Comparison of ENCODE assay signal across 10 cellular contexts in genomic region chr22:29489127-29489781, GRCh38. TPM values are rescaled to one million over a fixed set of nuclear protein-coding genes. Genes with fewer than 3 reads are reported as not detected.
"Had no signal": no experiment of that assay in that cellular context is flagged by ENCODE, and none has a peak within 500 bp of the region (broad histone marks: within the 10 kb centered on the region; RNA-seq: fewer than 3 reads in every experiment).

No MANE protein-coding gene starts in this region.

RNA-seq across cellular contexts. Expression of gene NEFH, which starts 9.2 kb away (rescaled TPM):
- total RNA-seq: MCF 10A, OCI-LY7 had no signal

RNA-seq across cellular contexts. Expression of gene RFPL1, which starts 50.9 kb away (rescaled TPM):
- total RNA-seq: activated CD4-positive, alpha-beta memory T cell treated with anti-CD3 and anti-CD28 coated beads, Interleukin-2, amount 10 ng/mL, durations not matched to agents 7 days and 5 days; activated CD4-positive, alpha-beta T cell treated with anti-CD3 and anti-CD28 coated beads for 36 hours; activated CD8-positive, alpha-beta memory T cell treated with anti-CD3 and anti-CD28 coated beads for 36 hours; activated naive CD4-positive, alpha-beta T cell treated with anti-CD3 and anti-CD28 coated beads for 36 hours; activated T-helper 17 cell treated with anti-CD3 and anti-CD28 coated beads, Interleukin-2, amount 50 U/mL, for 72 hours; cardiac muscle cell; MCF 10A; OCI-LY7; RPMI7951; T-helper 1 cell treated with Interleukin-12 subunit alpha and Interleukin-12 subunit beta and Interleukin-4 antibody, amounts not matched to agents 30 ng/mL and 1 ng/mL, for 36 hours had no signal
